ENCODE assay signal across 8 cellular contexts in genomic region chr11:121237247-121237646, GRCh38. TPM values are rescaled to one million over a fixed set of nuclear protein-coding genes. Genes with fewer than 3 reads are reported as not detected.
DNase-seq lines count a peak whose midpoint lies in the region; ATAC-seq and TF ChIP-seq lines count a peak whose summit lies in the region.
"Not testable (repeated sequence)": the region's sequence is repeated elsewhere in the genome, so short reads cannot be mapped to it uniquely, and the experiment has no call there.

No MANE protein-coding gene starts in this region.

- not testable (repeated sequence) for H3K9me3 Mint-ChIP-seq in effector memory CD8-positive, alpha-beta T cell; natural killer cell treated with Interleukin-12 subunit alpha and Interleukin-12 subunit beta and Interleukin-15 and Interleukin-18, amount 100 ng/mL, for 72 hours; stimulated activated naive B cell treated with anti-CD40 and anti-IgM and Interleukin-4, amounts not matched to agents 10 μg/mL and 1 μg/mL and 100 μg/mL, for 72 hours

- peak overlapping the region; percentile 12 to 30 for H3K4me3 Mint-ChIP-seq in effector memory CD8-positive, alpha-beta T cell
- H3K4me3 Mint-ChIP-seq in natural killer cell treated with Interleukin-12 subunit alpha and Interleukin-12 subunit beta and Interleukin-15 and Interleukin-18, amount 100 ng/mL, for 72 hours: peak overlapping the region; percentile 10
- H3K4me3 Mint-ChIP-seq in stimulated activated naive B cell treated with anti-CD40 and anti-IgM and Interleukin-4, amounts not matched to agents 10 μg/mL and 1 μg/mL and 100 μg/mL, for 72 hours: peak overlapping the region in 1 of 2 donors; percentile 5

- not testable (repeated sequence) for H3K4me1 Mint-ChIP-seq in effector memory CD8-positive, alpha-beta T cell (ENCODE audit: low read depth in 2 of 2); natural killer cell treated with Interleukin-12 subunit alpha and Interleukin-12 subunit beta and Interleukin-15 and Interleukin-18, amount 100 ng/mL, for 72 hours (ENCODE audit: low read depth in 2 of 2); stimulated activated naive B cell treated with anti-CD40 and anti-IgM and Interleukin-4, amounts not matched to agents 10 μg/mL and 1 μg/mL and 100 μg/mL, for 72 hours

- not testable (repeated sequence) for H3K27ac Mint-ChIP-seq in effector memory CD8-positive, alpha-beta T cell; natural killer cell treated with Interleukin-12 subunit alpha and Interleukin-12 subunit beta and Interleukin-15 and Interleukin-18, amount 100 ng/mL, for 72 hours
- peak overlapping the region; percentile 7 for H3K27ac Mint-ChIP-seq in stimulated activated naive B cell treated with anti-CD40 and anti-IgM and Interleukin-4, amounts not matched to agents 10 μg/mL and 1 μg/mL and 100 μg/mL, for 72 hours

- H3K27ac ChIP-seq in VCaP: peak overlapping the region; percentile 96

- peak overlapping the region; percentile 62 for H3K4me3 ChIP-seq in GM12865 (ENCODE audit: low read depth, low read length)

- DNase-seq in GM12865 (ENCODE audit: low read depth) (peak; percentile 75), GM20000 (ENCODE audit: low spot score) (peak; percentile 53), NOMO-1 treated with DMSO at 0.1 percent for 48 hours (lab: John Stamatoyannopoulos, UW; ENCODE audit: unreplicated experiment) (peak; percentile 7)
- not testable (repeated sequence) for DNase-seq in effector memory CD8-positive, alpha-beta T cell; natural killer cell treated with Interleukin-12 subunit alpha and Interleukin-12 subunit beta and Interleukin-15 and Interleukin-18, amount 100 ng/mL, for 72 hours (ENCODE audit: low spot score); stimulated activated naive B cell treated with anti-CD40 and anti-IgM and Interleukin-4, amounts not matched to agents 10 μg/mL and 1 μg/mL and 100 μg/mL, for 72 hours

- not testable (repeated sequence) for TF ChIP-seq CTCF in GM12865 (IDR thresholded peaks at IDR 0.05; ENCODE audit: insufficient read depth, low read depth, low read length, missing control alignments); GM20000 (IDR thresholded peaks at IDR 0.05; ENCODE audit: extremely low read depth, missing control alignments); VCaP (conservative IDR thresholded peaks at IDR 0.05)

- H3K27me3 Mint-ChIP-seq in effector memory CD8-positive, alpha-beta T cell: peaks cover 50 to 62% of the 10 kb centered on the region in 2 donors
- H3K27me3 Mint-ChIP-seq in natural killer cell treated with Interleukin-12 subunit alpha and Interleukin-12 subunit beta and Interleukin-15 and Interleukin-18, amount 100 ng/mL, for 72 hours: peaks cover 39 to 57% of the 10 kb centered on the region in 2 donors
- H3K27me3 Mint-ChIP-seq in stimulated activated naive B cell treated with anti-CD40 and anti-IgM and Interleukin-4, amounts not matched to agents 10 μg/mL and 1 μg/mL and 100 μg/mL, for 72 hours: peaks cover 13 to 31% of the 10 kb centered on the region in 2 donors

- peak; percentile 56 for ATAC-seq in HG03196 (IDR thresholded peaks at IDR 0.05; ENCODE audit: unreplicated experiment)
- not testable (repeated sequence) for ATAC-seq in effector memory CD8-positive, alpha-beta T cell (replicated peaks); natural killer cell treated with Interleukin-12 subunit alpha and Interleukin-12 subunit beta and Interleukin-15 and Interleukin-18, amount 100 ng/mL, for 72 hours; stimulated activated naive B cell treated with anti-CD40 and anti-IgM and Interleukin-4, amounts not matched to agents 10 μg/mL and 1 μg/mL and 100 μg/mL, for 72 hours (replicated peaks)

- not testable (repeated sequence) for H3K36me3 Mint-ChIP-seq in effector memory CD8-positive, alpha-beta T cell (ENCODE audit: insufficient read depth); natural killer cell treated with Interleukin-12 subunit alpha and Interleukin-12 subunit beta and Interleukin-15 and Interleukin-18, amount 100 ng/mL, for 72 hours; stimulated activated naive B cell treated with anti-CD40 and anti-IgM and Interleukin-4, amounts not matched to agents 10 μg/mL and 1 μg/mL and 100 μg/mL, for 72 hours

RNA-seq across cellular contexts. Expression of gene SC5D, which starts 55.3 kb away (rescaled TPM):
- total RNA-seq in natural killer cell treated with Interleukin-12 subunit alpha and Interleukin-12 subunit beta and Interleukin-15 and Interleukin-18, amount 100 ng/mL, for 72 hours: 10 to 100 TPM; 19.9 to 24.2 TPM
